ENCODE assay signal across 12 cellular contexts in the genomic region with DNA sequence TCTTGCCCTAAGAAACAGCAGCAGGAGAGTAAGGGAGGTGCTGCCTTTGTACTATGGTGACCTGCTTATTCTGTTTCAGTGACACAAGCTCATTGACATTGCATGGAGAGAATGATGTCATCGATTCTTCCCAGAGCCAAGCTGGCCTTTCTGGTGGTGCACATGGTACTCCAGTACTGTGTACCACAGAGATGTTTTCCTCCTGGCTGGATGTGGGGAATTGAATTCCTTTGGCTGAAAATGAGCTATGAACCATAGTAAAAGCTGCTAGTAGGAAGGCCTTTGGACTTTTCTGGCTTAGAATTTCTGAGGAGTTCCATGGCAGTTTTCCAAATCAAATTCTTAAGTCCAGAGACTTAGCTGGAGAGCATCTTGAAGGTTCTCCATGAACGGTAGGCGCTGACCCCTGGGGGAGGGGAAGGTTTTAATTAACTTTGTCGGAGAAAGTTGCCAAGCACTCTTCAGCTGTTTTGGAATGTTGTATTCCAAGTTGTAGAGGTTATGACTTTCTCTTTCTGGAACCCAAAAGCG. TPM values are rescaled to one million over a fixed set of nuclear protein-coding genes. Genes with fewer than 3 reads are reported as not detected.
DNase-seq lines count a peak whose midpoint lies in the region; ATAC-seq and TF ChIP-seq lines count a peak whose summit lies in the region.
"Had no signal": no experiment of that assay in that cellular context is flagged by ENCODE, and none has a peak within 500 bp of the region (broad histone marks: within the 10 kb centered on the region; RNA-seq: fewer than 3 reads in every experiment).

No MANE protein-coding gene starts in this region.

- H3K36me3 Mint-ChIP-seq in mesothelial cell of epicardium, result no peaks in the 10 kb centered on the region
- H3K36me3 Mint-ChIP-seq: memory B cell had no signal

- no peaks in the 10 kb centered on the region for H3K36me3 ChIP-seq in ascending aorta
- no peaks in the 10 kb centered on the region for H3K36me3 ChIP-seq in heart left ventricle
- H3K36me3 ChIP-seq in colonic mucosa, result no peaks in the 10 kb centered on the region

- H3K9me3 ChIP-seq in ascending aorta (no peaks in the 10 kb centered on the region), heart left ventricle (no peaks in the 10 kb centered on the region), colonic mucosa (no peaks in the 10 kb centered on the region)

- no peaks in the 10 kb centered on the region for H3K27me3 ChIP-seq in ascending aorta
- H3K27me3 ChIP-seq in heart left ventricle, result no peaks in the 10 kb centered on the region
- H3K27me3 ChIP-seq in colonic mucosa, result no peaks in the 10 kb centered on the region

- no peaks in the 10 kb centered on the region for H3K27me3 Mint-ChIP-seq in mesothelial cell of epicardium (ENCODE audit: low read depth)
- H3K27me3 Mint-ChIP-seq: memory B cell had no signal

- peak; percentile 61 for DNase-seq in AG20443 (ENCODE audit: low spot score)
- DNase-seq in ascending aorta (ENCODE audit: low spot score in 2 of 2), result peak in 1 of 2 donors; percentile 74
- DNase-seq in heart left ventricle, result peak in 2 of 5 donors; percentile 34 to 62
- peak; percentile 26 for DNase-seq in pons (ENCODE audit: low spot score)
- DNase-seq in LoVo (ENCODE audit: low spot score), result no peak
- DNase-seq in colonic mucosa, result no peak
- DNase-seq in mesothelial cell of epicardium (ENCODE audit: low spot score in 2 of 2, unreplicated experiment in 2 of 2), result no peak
- DNase-seq in iPS-NIHi7 (ENCODE audit: extremely low spot score), result no peak
- DNase-seq: glutamatergic neuron, Kasumi-1 had no signal

- no peaks in the 10 kb centered on the region for H3K4me1 Mint-ChIP-seq in mesothelial cell of epicardium

- no peak overlapping the region for H3K9ac ChIP-seq in colonic mucosa (ENCODE audit: low read depth in 2 of 2, low read length in 2 of 2)

- H3K4me3 ChIP-seq in ascending aorta (no peak overlapping the region), heart left ventricle (no peak overlapping the region), colonic mucosa (no peak overlapping the region)

- H3K27ac Mint-ChIP-seq in mesothelial cell of epicardium, result no peak overlapping the region
- H3K27ac Mint-ChIP-seq: memory B cell had no signal

- TF ChIP-seq CTCF in ascending aorta (IDR thresholded peaks at IDR 0.05), result no peak
- no peak for TF ChIP-seq CTCF in heart left ventricle (IDR thresholded peaks at IDR 0.05)
- no peak for TF ChIP-seq CTCF in colonic mucosa (IDR thresholded peaks at IDR 0.05)
- no peak for TF ChIP-seq CTCF in mesothelial cell of epicardium (IDR thresholded peaks at IDR 0.05; ENCODE audit: unreplicated experiment)

- H3K27ac ChIP-seq in ascending aorta, result peak overlapping the region; percentile 77 to 79
- H3K27ac ChIP-seq in heart left ventricle, result peak overlapping the region in 10 of 12 donors; percentile 20 to 78 (median 58)
- no peak overlapping the region for H3K27ac ChIP-seq in colonic mucosa

- TF ChIP-seq POLR2A in heart left ventricle (IDR thresholded peaks at IDR 0.05), result no peak

- intact Hi-C loops in ascending aorta (cut with DNase I), result loop anchor here (2.0 kb wide), 1 partner anchor 18 kb away; the partner anchor contains the start of gene B3GNT2
- intact Hi-C loops in heart left ventricle (cut with DNase I), result loop anchor here in 3 of 10 donors (5.0 to 10.0 kb wide), 3 partner anchors 164 to 538 kb away; no protein-coding TSS in a partner anchor
- intact Hi-C loops in colonic mucosa (cut with DNase I), result no loop called here

- H3K9me3 Mint-ChIP-seq in mesothelial cell of epicardium, result no peaks in the 10 kb centered on the region
- H3K9me3 Mint-ChIP-seq: memory B cell had no signal

- peak; percentile 78 to 91 (median 87) for ATAC-seq in heart left ventricle
- ATAC-seq: SK-N-SH treated with all-trans-retinoic acid at 6 μM for 48 hours had no signal

- 58 to 70% (median 66%) methylated on average over 5 of the region's 5 CpGs for WGBS in heart left ventricle, 4 donors

- H3K4me1 ChIP-seq in ascending aorta (peaks cover 0 to 12% of the 10 kb centered on the region in 2 donors), heart left ventricle (peaks cover 0 to 43% (median 17%) of the 10 kb centered on the region in 12 donors), colonic mucosa (no peaks in the 10 kb centered on the region)

- no peak overlapping the region for H3K4me3 Mint-ChIP-seq in mesothelial cell of epicardium
- H3K4me3 Mint-ChIP-seq: memory B cell had no signal

RNA-seq across cellular contexts. Expression of gene B3GNT2, which starts 17.1 kb away (rescaled TPM):
- total RNA-seq in ascending aorta (15.2 TPM), heart left ventricle (10 to 100 TPM; 13.8 to 26.5 (median 20.8) TPM), colonic mucosa (10 to 100 TPM; 20.1 to 55.7 TPM), mesothelial cell of epicardium (24.8 to 25.0 TPM (median 24.8 TPM) in 3 replicates)
- polyA plus RNA-seq in heart left ventricle, result 10 to 100 TPM in 1 of 2 donors, 1 to 10 TPM in 1; 8.6 to 18.4 TPM

Comparison
In these comparisons a context has a peak if more than half of its experiments do, and no peak if none do; other contexts are left out.
1. DNase-seq: peak in AG20443 (single experiment) and pons (single experiment); none in LoVo (single experiment), colonic mucosa (single experiment), mesothelial cell of epicardium (0 of 2) and iPS-NIHi7 (single experiment).